ENCODE assay signal across 8 cellular contexts in genomic region chr11:129375731-129376657, GRCh38. TPM values are rescaled to one million over a fixed set of nuclear protein-coding genes. Genes with fewer than 3 reads are reported as not detected.
DNase-seq lines count a peak whose midpoint lies in the region; ATAC-seq and TF ChIP-seq lines count a peak whose summit lies in the region.

Gene BARX2 (plus strand): TSS chr11:129375848. CDS start chr11:129376036, 188 bp downstream.

- H4K20me1 ChIP-seq in BLaER1 treated with 17β-estradiol and CSF1 and Interleukin-3, amounts not matched to agents 10 nM and 100 nM: peaks cover 0 to 5% (median 0%) of the 10 kb centered on the region in 11 experiments; a peak in 1 of 22 replicates
- H4K20me1 ChIP-seq in GM23338 (replicated peaks; ENCODE audit: insufficient read depth): no peaks in the 10 kb centered on the region; the same call in 1 of the 2 replicates

- peaks cover 0 to 7% (median 0%) of the 10 kb centered on the region in 10 experiments; a peak in 3 of 20 replicates for H3K4me1 ChIP-seq in BLaER1 treated with 17β-estradiol and CSF1 and Interleukin-3, amounts not matched to agents 10 nM and 100 nM
- H3K4me1 ChIP-seq in GM23338 (ENCODE audit: insufficient read depth): peaks cover 23% of the 10 kb centered on the region
- peaks cover 13% of the 10 kb centered on the region for H3K4me1 ChIP-seq in ectodermal cell (ENCODE audit: control insufficient read depth, insufficient read depth, low read length)
- H3K4me1 ChIP-seq in lung (ENCODE audit: control insufficient read depth in 2 of 2, insufficient read depth in 2 of 2, low read length in 2 of 2): peaks cover 0 to 19% of the 10 kb centered on the region in 2 donors

- in situ Hi-C loops in SK-MEL-5 (cut with HindIII; ENCODE audit: low pct_unique_long_range_greater_than_20kb, low sequenced_read_pairs): no loop called here

- no peak within 1 kb of the TSS for H3K9ac ChIP-seq in BLaER1 treated with 17β-estradiol and CSF1 and Interleukin-3, amounts not matched to agents 10 nM and 100 nM

- 2% methylated on average over 85 of the region's 85 CpGs for WGBS in ectodermal cell, 2 experiments
- 1 to 2% methylated on average over 42 to 85 of the region's 85 CpGs for WGBS in lung, 2 donors

- H3K27me3 ChIP-seq in BLaER1 treated with 17β-estradiol and CSF1 and Interleukin-3, amounts not matched to agents 10 nM and 100 nM: peaks cover 72 to 79% (median 73%) of the 10 kb centered on the region in 11 experiments
- peaks cover 88% of the 10 kb centered on the region for H3K27me3 ChIP-seq in GM23338 (ENCODE audit: insufficient read depth)
- H3K27me3 ChIP-seq in ectodermal cell (ENCODE audit: control insufficient read depth, insufficient read depth, low read length, poor library complexity, severe bottlenecking): peaks cover 86% of the 10 kb centered on the region
- peaks cover 12% of the 10 kb centered on the region for H3K27me3 ChIP-seq in lung (ENCODE audit: control insufficient read depth, insufficient read depth)

- DNase-seq in GM23338 (ENCODE audit: low spot score) (peak; percentile 86), SK-MEL-5 (ENCODE audit: low read depth, low spot score) (peak; percentile 46), lung (ENCODE audit: low spot score) (peak; percentile 55), superior temporal gyrus (ENCODE audit: extremely low spot score) (peak; percentile 46), NOMO-1 treated with dmso at 0.1 percent for 144 hours (lab: John Stamatoyannopoulos, UW; ENCODE audit: unreplicated experiment) (no peak)

- H3K9me2 ChIP-seq in GM23338 (ENCODE audit: insufficient read depth): no peaks in the 10 kb centered on the region

- H2AFZ ChIP-seq in GM23338: peak within 1 kb of the TSS; percentile 95

- TF ChIP-seq CTCF in GM23338 (conservative IDR thresholded peaks at IDR 0.05; ENCODE audit: low read depth in 2 of 2): peak; percentile 44 to 79
- TF ChIP-seq CTCF in lung (IDR thresholded peaks at IDR 0.05; ENCODE audit: control extremely low read depth, extremely low read depth): peak; percentile 8

- peak within 1 kb of the TSS; percentile 72 for H3K4me3 Mint-ChIP-seq in GM23338

- peak; percentile 50 for ATAC-seq in GM23338
- peak; percentile 55 for ATAC-seq in lung (ENCODE audit: insufficient read depth, low FRiP score)
- ATAC-seq in GM18858 (IDR thresholded peaks at IDR 0.05; ENCODE audit: unreplicated experiment): no peak

- peak within 1 kb of the TSS; percentile 24 to 76 (median 50); a peak in 18 of 22 replicates for H3K4me2 ChIP-seq in BLaER1 treated with 17β-estradiol and CSF1 and Interleukin-3, amounts not matched to agents 10 nM and 100 nM
- peak within 1 kb of the TSS; percentile 92 for H3K4me2 ChIP-seq in GM23338

- H3F3A ChIP-seq in GM23338 (replicated peaks; ENCODE audit: low read depth): peaks cover 10% of the 10 kb centered on the region; the same call in 1 of the 2 replicates

- H3K4me3 ChIP-seq in BLaER1 treated with 17β-estradiol and CSF1 and Interleukin-3, amounts not matched to agents 10 nM and 100 nM: peak within 1 kb of the TSS in 8 of 10 experiments; percentile 31 to 61 (median 41); a peak in 14 of 20 replicates
- H3K4me3 ChIP-seq in GM23338 (peak within 1 kb of the TSS; percentile 68), ectodermal cell (ENCODE audit: insufficient read depth, low read depth, low read length) (peak within 1 kb of the TSS; percentile 31), lung (no peak within 1 kb of the TSS)

- H3K36me3 Mint-ChIP-seq in GM23338 (ENCODE audit: low read depth): no peaks in the 10 kb centered on the region; the same call in 2 of the 3 replicates

- no peaks in the 10 kb centered on the region for H3K9me3 Mint-ChIP-seq in GM23338

- H3K36me3 ChIP-seq in BLaER1 treated with 17β-estradiol and CSF1 and Interleukin-3, amounts not matched to agents 10 nM and 100 nM: no peaks in the 10 kb centered on the region
- H3K36me3 ChIP-seq in GM23338 (ENCODE audit: insufficient read depth): no peaks in the 10 kb centered on the region
- H3K36me3 ChIP-seq in ectodermal cell (ENCODE audit: control insufficient read depth, insufficient read depth, low read length): no peaks in the 10 kb centered on the region
- no peaks in the 10 kb centered on the region for H3K36me3 ChIP-seq in lung (ENCODE audit: control insufficient read depth in 2 of 2, insufficient read depth in 2 of 2, low read length in 2 of 2)

- peaks cover 28 to 48% (median 39%) of the 10 kb centered on the region in 11 experiments for H3K9me3 ChIP-seq in BLaER1 treated with 17β-estradiol and CSF1 and Interleukin-3, amounts not matched to agents 10 nM and 100 nM (replicated peaks in 1 of 11)
- H3K9me3 ChIP-seq in ectodermal cell (ENCODE audit: control insufficient read depth, low read length) (no peaks in the 10 kb centered on the region), lung (ENCODE audit: control insufficient read depth in 2 of 2, insufficient read depth in 1 of 2, low read length in 1 of 2) (peaks cover 0 to 4% of the 10 kb centered on the region in 2 donors)

- no peak within 1 kb of the TSS for H3K27ac ChIP-seq in BLaER1 treated with 17β-estradiol and CSF1 and Interleukin-3, amounts not matched to agents 10 nM and 100 nM
- H3K27ac ChIP-seq in GM23338 (ENCODE audit: low read depth) (no peak within 1 kb of the TSS), ectodermal cell (ENCODE audit: insufficient read depth, low read depth, low read length, poor library complexity, severe bottlenecking) (no peak within 1 kb of the TSS), lung (ENCODE audit: low read depth in 1 of 2, low read length in 1 of 2) (no peak within 1 kb of the TSS)

- H3K79me2 ChIP-seq in GM23338 (replicated peaks; ENCODE audit: insufficient read depth): no peaks in the 10 kb centered on the region

- H3K27ac Mint-ChIP-seq in GM23338: no peak within 1 kb of the TSS

- H3K27me3 Mint-ChIP-seq in GM23338 (ENCODE audit: insufficient read depth, low read depth, poor library complexity): peaks cover 62% of the 10 kb centered on the region

- peaks cover 27% of the 10 kb centered on the region for H3K4me1 Mint-ChIP-seq in GM23338

TF ChIP-seq in GM23338, 12 proteins besides CTCF, POLR2A, EP300 and RAD21 (continues in another document):
- peak; percentile 64 for TF ChIP-seq EZH2phosphoT487 (IDR thresholded peaks at IDR 0.05; ENCODE audit: unreplicated experiment)
- TF ChIP-seq NANOG (IDR thresholded peaks at IDR 0.05; ENCODE audit: borderline replicate concordance): no peak
- peak; percentile 64 for TF ChIP-seq EZH2 (IDR thresholded peaks at IDR 0.05; ENCODE audit: low read depth, unreplicated experiment)
- no peak for TF ChIP-seq ZNF331 (CRISPR knock-in tag; IDR thresholded peaks at IDR 0.05; ENCODE audit: low read depth)
- TF ChIP-seq ZNF114 (CRISPR knock-in tag; IDR thresholded peaks at IDR 0.05): no peak
- no peak for TF ChIP-seq POLR2AphosphoS5 (IDR thresholded peaks at IDR 0.05; ENCODE audit: low read depth)
- no peak for TF ChIP-seq STAT1 (IDR thresholded peaks at IDR 0.05; ENCODE audit: unreplicated experiment)

RNA-seq across cellular contexts. Expression of gene BARX2, which starts in this region (rescaled TPM):
- total RNA-seq in GM23338 (2014; rRNA removed; shearing (Covaris generic)): not detected in 2 replicates
- polyA plus RNA-seq in GM23338 (2016; fragmentation: Nextera tagmentation; extraction: Ambion mirVana): not detected in 2 replicates
- total RNA-seq in SK-MEL-5 (2014; rRNA removed; shearing (Covaris generic)): not detected in 2 replicates
- polyA plus RNA-seq in SK-MEL-5 (2015; cell fraction: cytosol; rRNA removed): not detected in 2 replicates
- polyA plus RNA-seq in SK-MEL-5 (2015; cell fraction: nucleus; rRNA removed): not detected in 2 replicates
- not detected for polyA plus RNA-seq in ectodermal cell (2013, experiment 1 of 4)
- polyA plus RNA-seq in ectodermal cell (2013, experiment 2 of 4): 0.11 TPM
- not detected for polyA plus RNA-seq in ectodermal cell (2013, experiment 3 of 4)
- not detected for polyA plus RNA-seq in ectodermal cell (2013, experiment 4 of 4)
- 1 to 10 TPM in 1 of 2 donors, under 1 TPM in 1; 0.74 to 1.1 TPM for total RNA-seq in lung
- under 1 TPM; 0.39 to 0.76 TPM for polyA plus RNA-seq in lung

Comparison
In these comparisons a context has a peak if more than half of its experiments do, and no peak if none do; other contexts are left out.
1. Peak in DNase-seq, ATAC-seq, H3K4me3 ChIP-seq and H3K4me2 ChIP-seq in GM23338; RNA of the gene not detected or under 1 TPM.
2. Peak in DNase-seq in SK-MEL-5; RNA of the gene not detected or under 1 TPM.